Comparison of ENCODE assay signal across 34 cellular contexts in the genomic region with DNA sequence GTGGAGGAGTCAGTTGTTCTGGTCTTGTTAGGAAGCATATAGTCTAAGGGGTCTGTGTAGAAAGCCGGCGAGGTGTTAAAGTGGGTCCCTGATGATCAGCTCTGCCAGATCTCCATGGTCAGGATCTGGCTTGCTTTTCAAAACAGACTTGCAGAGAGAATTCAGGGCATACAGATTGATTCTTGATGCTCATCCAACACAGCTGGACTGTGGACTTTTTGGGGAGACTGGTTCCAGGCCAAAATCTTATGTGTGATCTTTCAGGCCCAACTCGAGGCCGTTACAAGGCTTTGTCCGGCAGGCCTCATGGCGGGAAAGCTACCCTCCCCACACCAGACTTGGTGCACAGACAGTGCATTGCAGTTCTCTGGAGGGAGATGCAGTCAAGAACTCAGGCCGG.
DNase-seq lines count a peak whose midpoint lies in the region; ATAC-seq, FAIRE-seq and TF ChIP-seq lines count a peak whose summit lies in the region.
"Had no signal": no experiment of that assay in that cellular context is flagged by ENCODE, and none has a peak within 500 bp of the region (broad histone marks: within the 10 kb centered on the region; RNA-seq: fewer than 3 reads in every experiment).

No MANE protein-coding gene starts in this region.

- in situ Hi-C loops in HepG2 (cut with HindIII; ENCODE audit: extremely low pct_ligation_motif_present, low pct_unique_long_range_greater_than_20kb) = no loop called here

- no peak for ATAC-seq in HepG2
- ATAC-seq in left lobe of liver = peak; percentile 78
- ATAC-seq in right lobe of liver = peak; percentile 17 to 85 (median 67)
- no peak for ATAC-seq in HG03045 (IDR thresholded peaks at IDR 0.05; ENCODE audit: unreplicated experiment)
- ATAC-seq: A549; CD8-positive, alpha-beta T cell had no signal

- 47% methylated on average over 7 of the region's 7 CpGs for WGBS in liver
- 42% methylated on average over 7 of the region's 7 CpGs for WGBS in HepG2 (ENCODE audit: low lambda C conversion rate)
- whole genome bisulfite sequencing in right lobe of liver (ENCODE audit: insufficient coverage, low coverage, low lambda C conversion rate, missing lambda C conversion rate) = 55% methylated on average over 6 of the region's 7 CpGs

- TF ChIP-seq CTCF in liver (IDR thresholded peaks at IDR 0.05; ENCODE audit: low read depth, low read length, missing input control) = no peak
- TF ChIP-seq CTCF in HepG2 (CRISPR knock-in tag; IDR thresholded peaks at IDR 0.05) = no peak
- no peak for TF ChIP-seq CTCF in NB4 (IDR thresholded peaks at IDR 0.05; ENCODE audit: low read depth, low read length)
- no peak for TF ChIP-seq CTCF in right lobe of liver (IDR thresholded peaks at IDR 0.05)

- H3K4me3 ChIP-seq in liver (ENCODE audit: low read depth in 1 of 3, low read length in 3 of 3) = no peak overlapping the region
- no peak overlapping the region for H3K4me3 ChIP-seq in HepG2 (replicated peaks in 1 of 3; ENCODE audit: insufficient read depth in 1 of 3, low read depth in 2 of 3, low read length in 3 of 3)
- no peak overlapping the region for H3K4me3 ChIP-seq in NB4 (ENCODE audit: low read depth, low read length)
- no peak overlapping the region for H3K4me3 ChIP-seq in right lobe of liver
- H3K4me3 ChIP-seq: A549; BLaER1; BLaER1 treated with 17β-estradiol and CSF1 and Interleukin-3, amounts not matched to agents 10 nM and 100 nM had no signal

- H3K4me1 ChIP-seq in liver (ENCODE audit: control insufficient read depth in 4 of 4, insufficient read depth in 4 of 4, low read length in 3 of 4) (peaks cover 4 to 21% (median 16%) of the 10 kb centered on the region in 4 donors), HepG2 (ENCODE audit: insufficient read depth, low read length) (no peaks in the 10 kb centered on the region), right lobe of liver (peaks cover 0 to 20% (median 9%) of the 10 kb centered on the region in 4 donors)
- H3K4me1 ChIP-seq: BE2C; BLaER1; BLaER1 treated with 17β-estradiol and CSF1 and Interleukin-3, amounts not matched to agents 10 nM and 100 nM; Caco-2 had no signal

- H3K27me3 ChIP-seq in liver (ENCODE audit: control insufficient read depth in 4 of 4, insufficient read depth in 4 of 4, low read length in 3 of 4) (no peaks in the 10 kb centered on the region), HepG2 (ENCODE audit: control insufficient read depth in 1 of 2, insufficient read depth in 2 of 2, low read length in 2 of 2) (no peaks in the 10 kb centered on the region), right lobe of liver (no peaks in the 10 kb centered on the region)
- H3K27me3 ChIP-seq: BE2C; BLaER1; BLaER1 treated with 17β-estradiol and CSF1 and Interleukin-3, amounts not matched to agents 10 nM and 100 nM had no signal

- no peak overlapping the region for H3K4me2 ChIP-seq in HepG2 (ENCODE audit: low read depth, low read length)
- H3K4me2 ChIP-seq: A549; BLaER1; BLaER1 treated with 17β-estradiol and CSF1 and Interleukin-3, amounts not matched to agents 10 nM and 100 nM had no signal

- BruUV-seq in HepG2 (replicated peaks; lab: Mats Ljungman, UMichigan) = no TSS peak

- no peak overlapping the region for H2AFZ ChIP-seq in HepG2 (ENCODE audit: low read length)

- TF ChIP-seq EP300 in HepG2 (IDR thresholded peaks at IDR 0.05; ENCODE audit: low read depth in 2 of 2, low read length in 2 of 2) = no peak
- TF ChIP-seq EP300 in HepG2 (CRISPR knock-in tag; IDR thresholded peaks at IDR 0.05; ENCODE audit: borderline replicate concordance) = no peak

- H3K9ac ChIP-seq in liver (ENCODE audit: low read depth in 1 of 2, low read length in 2 of 2) (no peak overlapping the region), HepG2 (ENCODE audit: insufficient read depth, low read depth, low read length) (no peak overlapping the region)
- H3K9ac ChIP-seq: BLaER1; BLaER1 treated with 17β-estradiol and CSF1 and Interleukin-3, amounts not matched to agents 10 nM and 100 nM had no signal

- H4K20me1 ChIP-seq in HepG2 (ENCODE audit: insufficient read depth, low read length) = no peaks in the 10 kb centered on the region
- H4K20me1 ChIP-seq: BLaER1; BLaER1 treated with 17β-estradiol and CSF1 and Interleukin-3, amounts not matched to agents 10 nM and 100 nM had no signal

- peak overlapping the region in 1 of 2 donors; percentile 7 for H3K27ac ChIP-seq in liver (ENCODE audit: low read depth in 1 of 2, low read length in 2 of 2)
- no peak overlapping the region for H3K27ac ChIP-seq in HepG2 (ENCODE audit: extremely low read length, insufficient read depth, low read length)
- H3K27ac ChIP-seq in right lobe of liver = no peak overlapping the region
- H3K27ac ChIP-seq: 22Rv1; BLaER1; BLaER1 treated with 17β-estradiol and CSF1 and Interleukin-3, amounts not matched to agents 10 nM and 100 nM; C4-2B had no signal

- H3K9me3 ChIP-seq in liver (ENCODE audit: control insufficient read depth in 4 of 4, low read length in 3 of 4) = no peaks in the 10 kb centered on the region
- 0 out of 2 replicates have a peak, but pooled peaks cover 7% of the 10 kb centered on the region for H3K9me3 ChIP-seq in HepG2 (ENCODE audit: low read length)
- no peaks in the 10 kb centered on the region for H3K9me3 ChIP-seq in right lobe of liver
- H3K9me3 ChIP-seq: BE2C; BLaER1; BLaER1 treated with 17β-estradiol and CSF1 and Interleukin-3, amounts not matched to agents 10 nM and 100 nM; Caco-2 had no signal

- TF ChIP-seq RAD21 in liver (IDR thresholded peaks at IDR 0.05) = peak in 1 of 2 donors; percentile 62
- no peak for TF ChIP-seq RAD21 in HepG2 (CRISPR knock-in tag; IDR thresholded peaks at IDR 0.05)

- intact Hi-C loops in HepG2 (cut with micrococcal nuclease; ENCODE audit: unreplicated experiment) = no loop called here
- intact Hi-C loops in right lobe of liver (cut with DNase I) = no loop called here

- TF ChIP-seq POLR2A in HepG2 (IDR thresholded peaks at IDR 0.05; ENCODE audit: insufficient read depth in 1 of 2, low read depth in 2 of 2, low read length in 2 of 2) (no peak), NB4 (IDR thresholded peaks at IDR 0.05; ENCODE audit: extremely low read depth, insufficient read length) (no peak), right lobe of liver (IDR thresholded peaks at IDR 0.05) (no peak)

- H3K79me2 ChIP-seq in HepG2 (ENCODE audit: insufficient read depth, low read length) = no peaks in the 10 kb centered on the region

- FAIRE-seq in HepG2 (lab: Jason Lieb, UNC) = no peak
- FAIRE-seq: A204.1, A549, D721Med had no signal

- CTCF ChIA-PET in HepG2 (lab: Yijun Ruan, JAX; ENCODE audit: low intra/inter-chr PET ratio, low total read pairs) = no interaction called here

- H3K36me3 ChIP-seq in liver (ENCODE audit: control insufficient read depth in 4 of 4, insufficient read depth in 3 of 4, low read depth in 1 of 4, low read length in 3 of 4) = no peaks in the 10 kb centered on the region
- H3K36me3 ChIP-seq in HepG2 (replicated peaks in 1 of 2; ENCODE audit: control insufficient read depth in 1 of 2, insufficient read depth in 2 of 2, low read length in 2 of 2) = no peaks in the 10 kb centered on the region
- no peaks in the 10 kb centered on the region for H3K36me3 ChIP-seq in right lobe of liver
- H3K36me3 ChIP-seq: BE2C; BLaER1; BLaER1 treated with 17β-estradiol and CSF1 and Interleukin-3, amounts not matched to agents 10 nM and 100 nM had no signal

- DNase-seq in HepG2 (ENCODE audit: low spot score) (no peak), NB4 (ENCODE audit: low read depth) (peak; percentile 22), left lobe of liver (ENCODE audit: low spot score) (peak; percentile 64), right lobe of liver (peak in 1 of 3 donors; percentile 57), GM03348 (ENCODE audit: low spot score) (no peak), superior temporal gyrus (ENCODE audit: extremely low spot score) (no peak)
- DNase-seq: 8988T; ACHN; AML-193; BE2C; Caco-2; Calu3; CD4-positive, alpha-beta memory T cell; CD4-positive, alpha-beta T cell; CD4-positive, CD25-positive, alpha-beta regulatory T cell; CD8-positive, alpha-beta memory T cell; CD8-positive, alpha-beta T cell; COR-L47; DMS 273 treated with DMSO at 0.1 percent for 48 hours; DMS153; DMS53; DMS79; DMS79 treated with DMSO at 0.1 percent for 48 hours; DND-41; EL had no signal

- POLR2A ChIA-PET in HepG2 (lab: Yijun Ruan, JAX) = no interaction called here

TF ChIP-seq in liver, 16 proteins besides CTCF, POLR2A, EP300 and RAD21 (continues in another document):
- TF ChIP-seq RXRA (IDR thresholded peaks at IDR 0.05) (peak in 1 of 2 donors; percentile 29), HNF4A (conservative IDR thresholded peaks at IDR 0.05) (peak; percentile 61 to 86), JUND (IDR thresholded peaks at IDR 0.05) (no peak), EGR1 (IDR thresholded peaks at IDR 0.05; ENCODE audit: low read depth in 2 of 2) (no peak)

TF ChIP-seq in HepG2, 621 proteins besides CTCF, POLR2A, EP300 and RAD21 (continues in another document):
- TF ChIP-seq ZNF710 (CRISPR knock-in tag; IDR thresholded peaks at IDR 0.05; ENCODE audit: borderline replicate concordance) (no peak), MAFF (IDR thresholded peaks at IDR 0.05; ENCODE audit: low read depth, low read length) (no peak)

Comparison
In these comparisons a context has a peak if more than half of its experiments do, and no peak if none do; other contexts are left out.
1. ATAC-seq: peak in left lobe of liver (single experiment) and right lobe of liver (4 of 4); none in HepG2 (single experiment) and HG03045 (single experiment).
2. DNase-seq: peak in NB4 (single experiment) and left lobe of liver (single experiment); none in HepG2 (single experiment), GM03348 (single experiment) and superior temporal gyrus (single experiment).